In genomic region chr2:135004005-135004746, GRCh38 we compare ENCODE assay signal across 8 cellular contexts. TPM values are rescaled to one million over a fixed set of nuclear protein-coding genes. Genes with fewer than 3 reads are reported as not detected.
DNase-seq lines count a peak whose midpoint lies in the region; ATAC-seq and TF ChIP-seq lines count a peak whose summit lies in the region.

No MANE protein-coding gene starts in this region.

- no peak overlapping the region for H3K27ac ChIP-seq in HEK293 (ENCODE audit: extremely low read depth, low read depth, low read length)
- no peak overlapping the region for H3K27ac ChIP-seq in right atrium auricular region

- H3K4me3 ChIP-seq in HEK293 (ENCODE audit: low read depth, low read length) (no peak overlapping the region), right atrium auricular region (no peak overlapping the region)

- ATAC-seq in sciatic nerve (peak; percentile 95), HG03521 (IDR thresholded peaks at IDR 0.05; ENCODE audit: unreplicated experiment) (no peak)

- TF ChIP-seq CTCF in GM10248 (IDR thresholded peaks at IDR 0.05; ENCODE audit: control extremely low read depth, extremely low read depth, low read depth, missing control alignments) (peak; percentile 94), HEK293 (tag by site-specific recombination; IDR thresholded peaks at IDR 0.05) (peak; percentile 82), right atrium auricular region (IDR thresholded peaks at IDR 0.05) (peak; percentile 65 to 93)

- no peaks in the 10 kb centered on the region for H3K36me3 ChIP-seq in HEK293 (ENCODE audit: control insufficient read depth in 2 of 2, insufficient read depth in 1 of 2, low read length in 2 of 2)
- no peaks in the 10 kb centered on the region for H3K36me3 ChIP-seq in right atrium auricular region

- H3K4me1 ChIP-seq in HEK293 (ENCODE audit: control insufficient read depth, insufficient read depth, low read length) (no peaks in the 10 kb centered on the region), right atrium auricular region (peaks cover 0 to 7% of the 10 kb centered on the region in 2 donors)

- DNase-seq in GM10248 (ENCODE audit: extremely low spot score) (peak; percentile 82), NCI-H1048 (lab: John Stamatoyannopoulos, UW) (peak; percentile 8), T-helper 2 cell (peak; percentile 23 to 69 (median 57)), amygdala (lab: John Stamatoyannopoulos, UW) (peak in 54 of 56 donors; percentile 3 to 81 (median 50)), right atrium auricular region (ENCODE audit: low spot score) (peak; percentile 62), sciatic nerve (ENCODE audit: low spot score) (peak; percentile 81)

- H3K27me3 ChIP-seq in right atrium auricular region, result no peaks in the 10 kb centered on the region

- no peaks in the 10 kb centered on the region for H3K9me3 ChIP-seq in HEK293 (ENCODE audit: control insufficient read depth, insufficient read depth, low read depth, low read length)
- H3K9me3 ChIP-seq in right atrium auricular region, result no peaks in the 10 kb centered on the region

- intact Hi-C loops in sciatic nerve (cut with DNase I), result loop anchor here (10.0 kb wide), 1 partner anchor 591 kb away; no protein-coding TSS in a partner anchor

- POLR2A ChIA-PET in GM10248 (lab: Yijun Ruan, JAX), result no interaction called here
- POLR2A ChIA-PET in HEK293 (lab: Yijun Ruan, JAX), result interaction anchor here (0.6 kb wide), 1 partner anchor 708 kb away, joined by 3 read pairs; no protein-coding TSS in a partner anchor

- CTCF ChIA-PET in GM10248 (lab: Yijun Ruan, JAX) (interaction anchor here (0.7 to 7.9 kb wide), 61 partner anchors 9 to 1383 kb away, joined by 3 to 133 read pairs (median 4); partner anchors contain the start of genes RAB3GAP1 and ZRANB3), HEK293 (lab: Yijun Ruan, JAX) (interaction anchor here (0.5 to 6.8 kb wide), 43 partner anchors 10 to 1380 kb away, joined by 3 to 90 read pairs (median 4); partner anchors contain the start of genes R3HDM1, RAB3GAP1 and ZRANB3)

TF ChIP-seq in HEK293, 187 proteins besides CTCF, POLR2A, EP300 and RAD21:
- TF ChIP-seq ZNF132 (tag by site-specific recombination; IDR thresholded peaks at IDR 0.05; ENCODE audit: borderline replicate concordance), result no peak
- TF ChIP-seq ZNF692 (tag by site-specific recombination; IDR thresholded peaks at IDR 0.05), result 0 out of 2 replicates have a peak, but pooled peaks have one; percentile 28
- peak; percentile 29; the same call in 1 of the 2 replicates for TF ChIP-seq ZNF76 (tag by site-specific recombination; IDR thresholded peaks at IDR 0.05; ENCODE audit: borderline replicate concordance, low read depth)
- TF ChIP-seq ZNF654 (tag by site-specific recombination; IDR thresholded peaks at IDR 0.05; ENCODE audit: low read depth), result peak; percentile 92
- no peak for TF ChIP-seq ZNF560 (tag by site-specific recombination; IDR thresholded peaks at IDR 0.05; ENCODE audit: borderline replicate concordance)
- TF ChIP-seq ZNF558 (tag by site-specific recombination; IDR thresholded peaks at IDR 0.05), result no peak
- no peak for TF ChIP-seq ZBTB1 (tag by site-specific recombination; IDR thresholded peaks at IDR 0.05)
- peak; percentile 37; the same call in 1 of the 2 replicates for TF ChIP-seq GLIS1 (tag by site-specific recombination; IDR thresholded peaks at IDR 0.05)
- TF ChIP-seq ZNF138 (tag by site-specific recombination; IDR thresholded peaks at IDR 0.05; ENCODE audit: borderline replicate concordance), result no peak
- 0 out of 2 replicates have a peak, but pooled peaks have one; percentile 28 for TF ChIP-seq KLF8 (tag by site-specific recombination; IDR thresholded peaks at IDR 0.05)
- peak; percentile 36; the same call in 1 of the 2 replicates for TF ChIP-seq KLF9 (tag by site-specific recombination; IDR thresholded peaks at IDR 0.05; ENCODE audit: low read depth)
- TF ChIP-seq ZNF660 (tag by site-specific recombination; IDR thresholded peaks at IDR 0.05), result peak; percentile 72
- TF ChIP-seq ZNF548 (tag by site-specific recombination; IDR thresholded peaks at IDR 0.05), result no peak
- TF ChIP-seq ZBTB26 (tag by site-specific recombination; optimal IDR thresholded peaks at IDR 0.05), result no peak
- TF ChIP-seq ZFHX2 (tag by site-specific recombination; conservative IDR thresholded peaks at IDR 0.05), result peak; percentile 57
- TF ChIP-seq HOXA7 (CRISPR knock-in tag; IDR thresholded peaks at IDR 0.05; ENCODE audit: borderline replicate concordance), result no peak
- 0 out of 2 replicates have a peak, but pooled peaks have one; percentile 57 for TF ChIP-seq ZNF169 (tag by site-specific recombination; IDR thresholded peaks at IDR 0.05)
- TF ChIP-seq SALL2 (tag by site-specific recombination; IDR thresholded peaks at IDR 0.05; ENCODE audit: borderline replicate concordance), result no peak
- no peak for TF ChIP-seq ZNF785 (tag by site-specific recombination; IDR thresholded peaks at IDR 0.05)
- 0 out of 2 replicates have a peak, but pooled peaks have one; percentile 17 for TF ChIP-seq EGR2 (tag by site-specific recombination; IDR thresholded peaks at IDR 0.05; ENCODE audit: low read depth)
- no peak for TF ChIP-seq ZNF354C (tag by site-specific recombination; IDR thresholded peaks at IDR 0.05; ENCODE audit: borderline replicate concordance, low read depth)
- no peak for TF ChIP-seq ZNF16 (tag by site-specific recombination; IDR thresholded peaks at IDR 0.05; ENCODE audit: low read depth)
- TF ChIP-seq ZEB2 (tag by site-specific recombination; IDR thresholded peaks at IDR 0.05), result no peak
- peak; percentile 74 for TF ChIP-seq ZNF335 (tag by site-specific recombination; conservative IDR thresholded peaks at IDR 0.05)
- peak; percentile 67 for TF ChIP-seq ZBTB8A (tag by site-specific recombination; IDR thresholded peaks at IDR 0.05)
- no peak for TF ChIP-seq ZNF121 (tag by site-specific recombination; IDR thresholded peaks at IDR 0.05)
- 0 out of 2 replicates have a peak, but pooled peaks have one; percentile 17 for TF ChIP-seq KLF1 (tag by site-specific recombination; IDR thresholded peaks at IDR 0.05)
- TF ChIP-seq ZNF223 (tag by site-specific recombination; IDR thresholded peaks at IDR 0.05), result no peak
- no peak for TF ChIP-seq HOXC10 (CRISPR knock-in tag; IDR thresholded peaks at IDR 0.05)
- no peak for TF ChIP-seq ZNF488 (tag by site-specific recombination; IDR thresholded peaks at IDR 0.05)
- TF ChIP-seq KLF16 (tag by site-specific recombination; IDR thresholded peaks at IDR 0.05), result 0 out of 2 replicates have a peak, but pooled peaks have one; percentile 16
- peak; percentile 35; the same call in 1 of the 2 replicates for TF ChIP-seq ZNF2 (tag by site-specific recombination; IDR thresholded peaks at IDR 0.05)
- TF ChIP-seq ZNF19 (tag by site-specific recombination; IDR thresholded peaks at IDR 0.05; ENCODE audit: low read depth), result no peak
- TF ChIP-seq KLF17 (tag by site-specific recombination; IDR thresholded peaks at IDR 0.05), result no peak
- TF ChIP-seq TCF7L2 (IDR thresholded peaks at IDR 0.05; ENCODE audit: borderline replicate concordance, low read depth, low read length), result peak; percentile 43; the same call in 1 of the 2 replicates

RNA-seq across cellular contexts. Expression of gene MAP3K19, which starts 43.1 kb away (rescaled TPM):
- total RNA-seq in right atrium auricular region (not detected), sciatic nerve (0.09 TPM)

RNA-seq across cellular contexts. Expression of gene RAB3GAP1, which starts 47.9 kb away (rescaled TPM):
- total RNA-seq in right atrium auricular region, result 10 to 100 TPM; 33.0 to 36.2 TPM
- 50.3 TPM for total RNA-seq in sciatic nerve

Comparison
In these comparisons a context has a peak if more than half of its experiments do, and no peak if none do; other contexts are left out.
1. DNase-seq: peak in every context shown above with its lines; median percentile 82 in GM10248; 81 in sciatic nerve; 62 in right atrium auricular region; 57 in T-helper 2 cell; 50 in amygdala; 8 in NCI-H1048.